ENCODE assay signal across 1 cellular context in the genomic region with DNA sequence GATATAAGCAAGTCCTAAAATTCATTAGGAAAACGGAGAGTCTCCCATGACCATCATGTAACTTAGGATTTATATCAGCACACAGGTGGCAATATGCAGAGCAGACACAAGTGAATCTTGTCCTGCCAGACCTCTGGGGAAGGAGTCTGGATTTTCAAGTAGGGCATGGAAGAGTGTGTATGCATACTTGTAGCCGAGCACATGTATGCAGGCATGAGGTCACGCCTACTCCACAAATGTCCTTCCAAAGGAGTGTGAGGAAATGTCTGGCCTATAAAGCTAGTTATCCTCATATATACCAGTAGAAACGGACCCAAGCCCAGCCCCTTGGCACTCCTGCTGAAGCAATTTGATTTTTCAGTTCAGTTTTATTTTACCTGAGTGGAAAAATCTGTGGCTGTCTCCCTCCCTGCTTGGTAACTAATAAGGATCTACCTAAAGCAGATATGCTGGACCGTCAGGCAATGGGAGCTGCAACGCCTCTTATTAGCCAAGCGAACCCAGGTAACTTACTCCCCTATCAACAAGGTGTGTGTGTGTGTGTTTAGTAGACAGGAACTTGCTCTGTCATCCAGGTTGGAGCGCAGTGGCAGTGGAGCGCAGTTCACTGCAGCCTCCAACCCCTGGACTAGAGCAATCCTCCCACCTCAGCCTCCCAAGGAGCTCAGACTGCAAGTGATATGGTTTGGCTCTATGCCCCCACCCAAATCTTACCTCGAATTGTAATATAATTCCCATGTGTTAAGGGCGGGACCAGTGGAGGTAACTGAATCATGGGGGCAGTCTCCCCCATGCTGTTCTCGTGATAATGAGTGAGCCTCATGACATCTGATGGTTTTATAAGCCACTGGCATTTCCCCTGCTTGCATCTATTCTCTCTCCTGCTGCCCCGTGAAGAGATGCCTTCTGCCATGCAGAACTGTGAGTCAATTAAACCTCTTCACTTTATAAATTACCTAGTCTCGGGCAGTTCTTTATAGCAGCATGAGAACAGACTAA.
TF ChIP-seq lines count a peak whose summit lies in the region.

No MANE protein-coding gene starts in this region.

TF ChIP-seq in GM12878, 131 proteins besides CTCF, POLR2A, EP300 and RAD21:
- TF ChIP-seq, protein P1, sequence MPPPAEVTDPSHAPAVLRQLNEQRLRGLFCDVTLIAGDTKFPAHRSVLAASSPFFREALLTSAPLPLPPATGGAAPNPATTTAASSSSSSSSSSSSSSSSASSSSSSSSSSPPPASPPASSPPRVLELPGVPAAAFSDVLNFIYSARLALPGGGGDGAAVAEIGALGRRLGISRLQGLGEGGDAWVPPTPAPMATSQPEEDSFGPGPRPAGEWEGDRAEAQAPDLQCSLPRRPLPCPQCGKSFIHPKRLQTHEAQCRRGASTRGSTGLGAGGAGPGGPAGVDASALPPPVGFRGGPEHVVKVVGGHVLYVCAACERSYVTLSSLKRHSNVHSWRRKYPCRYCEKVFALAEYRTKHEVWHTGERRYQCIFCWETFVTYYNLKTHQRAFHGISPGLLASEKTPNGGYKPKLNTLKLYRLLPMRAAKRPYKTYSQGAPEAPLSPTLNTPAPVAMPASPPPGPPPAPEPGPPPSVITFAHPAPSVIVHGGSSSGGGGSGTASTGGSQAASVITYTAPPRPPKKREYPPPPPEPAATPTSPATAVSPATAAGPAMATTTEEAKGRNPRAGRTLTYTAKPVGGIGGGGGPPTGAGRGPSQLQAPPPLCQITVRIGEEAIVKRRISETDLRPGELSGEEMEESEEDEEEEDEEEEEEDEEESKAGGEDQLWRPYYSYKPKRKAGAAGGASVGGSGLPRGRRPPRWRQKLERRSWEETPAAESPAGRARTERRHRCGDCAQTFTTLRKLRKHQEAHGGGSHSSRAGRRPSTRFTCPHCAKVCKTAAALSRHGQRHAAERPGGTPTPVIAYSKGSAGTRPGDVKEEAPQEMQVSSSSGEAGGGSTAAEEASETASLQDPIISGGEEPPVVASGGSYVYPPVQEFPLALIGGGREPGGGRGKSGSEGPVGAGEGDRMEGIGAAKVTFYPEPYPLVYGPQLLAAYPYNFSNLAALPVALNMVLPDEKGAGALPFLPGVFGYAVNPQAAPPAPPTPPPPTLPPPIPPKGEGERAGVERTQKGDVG (CRISPR knock-in tag; IDR thresholded peaks at IDR 0.05): no peak
- no peak for TF ChIP-seq NFYA (IDR thresholded peaks at IDR 0.05; ENCODE audit: borderline replicate concordance, low read depth, low read length)
- peak; percentile 16; the same call in 1 of the 2 replicates for TF ChIP-seq BACH1 (IDR thresholded peaks at IDR 0.05; ENCODE audit: borderline replicate concordance)
- no peak for TF ChIP-seq EGR1 (IDR thresholded peaks at IDR 0.05; ENCODE audit: borderline replicate concordance in 1 of 2, low read depth in 2 of 2, low read length in 2 of 2)
- TF ChIP-seq POLR2AphosphoS5 (IDR thresholded peaks at IDR 0.05; ENCODE audit: low read length): peak; percentile 98
- no peak for TF ChIP-seq SREBF1 (IDR thresholded peaks at IDR 0.05; ENCODE audit: low read length)
- peak; percentile 67; the same call in 2 of the 3 replicates for TF ChIP-seq POU2F2 (IDR thresholded peaks at IDR 0.05; ENCODE audit: borderline replicate concordance, low read depth, low read length)
- no peak for TF ChIP-seq HDGF (IDR thresholded peaks at IDR 0.05)
- TF ChIP-seq, protein P2, sequence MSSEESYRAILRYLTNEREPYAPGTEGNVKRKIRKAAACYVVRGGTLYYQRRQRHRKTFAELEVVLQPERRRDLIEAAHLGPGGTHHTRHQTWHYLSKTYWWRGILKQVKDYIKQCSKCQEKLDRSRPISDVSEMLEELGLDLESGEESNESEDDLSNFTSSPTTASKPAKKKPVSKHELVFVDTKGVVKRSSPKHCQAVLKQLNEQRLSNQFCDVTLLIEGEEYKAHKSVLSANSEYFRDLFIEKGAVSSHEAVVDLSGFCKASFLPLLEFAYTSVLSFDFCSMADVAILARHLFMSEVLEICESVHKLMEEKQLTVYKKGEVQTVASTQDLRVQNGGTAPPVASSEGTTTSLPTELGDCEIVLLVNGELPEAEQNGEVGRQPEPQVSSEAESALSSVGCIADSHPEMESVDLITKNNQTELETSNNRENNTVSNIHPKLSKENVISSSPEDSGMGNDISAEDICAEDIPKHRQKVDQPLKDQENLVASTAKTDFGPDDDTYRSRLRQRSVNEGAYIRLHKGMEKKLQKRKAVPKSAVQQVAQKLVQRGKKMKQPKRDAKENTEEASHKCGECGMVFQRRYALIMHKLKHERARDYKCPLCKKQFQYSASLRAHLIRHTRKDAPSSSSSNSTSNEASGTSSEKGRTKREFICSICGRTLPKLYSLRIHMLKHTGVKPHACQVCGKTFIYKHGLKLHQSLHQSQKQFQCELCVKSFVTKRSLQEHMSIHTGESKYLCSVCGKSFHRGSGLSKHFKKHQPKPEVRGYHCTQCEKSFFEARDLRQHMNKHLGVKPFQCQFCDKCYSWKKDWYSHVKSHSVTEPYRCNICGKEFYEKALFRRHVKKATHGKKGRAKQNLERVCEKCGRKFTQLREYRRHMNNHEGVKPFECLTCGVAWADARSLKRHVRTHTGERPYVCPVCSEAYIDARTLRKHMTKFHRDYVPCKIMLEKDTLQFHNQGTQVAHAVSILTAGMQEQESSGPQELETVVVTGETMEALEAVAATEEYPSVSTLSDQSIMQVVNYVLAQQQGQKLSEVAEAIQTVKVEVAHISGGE (CRISPR knock-in tag; IDR thresholded peaks at IDR 0.05): peak; percentile 0; the same call in 1 of the 2 replicates
- TF ChIP-seq TCF12 (IDR thresholded peaks at IDR 0.05; ENCODE audit: low read depth, low read length): no peak
